In genomic region chr9:118693645-118694044, GRCh38 we compare ENCODE assay signal across 1 cellular context.
A peak's percentile ranks its signal among the peaks of the same experiment; 100 is the strongest.
TF ChIP-seq lines count a peak whose summit lies in the region.

No MANE protein-coding gene starts in this region.

TF ChIP-seq in GM23338, 12 proteins besides CTCF, POLR2A, EP300 and RAD21 (continued from another document):
- TF ChIP-seq REST (IDR thresholded peaks at IDR 0.05; ENCODE audit: unreplicated experiment): peak; percentile 72
